In the genomic region with DNA sequence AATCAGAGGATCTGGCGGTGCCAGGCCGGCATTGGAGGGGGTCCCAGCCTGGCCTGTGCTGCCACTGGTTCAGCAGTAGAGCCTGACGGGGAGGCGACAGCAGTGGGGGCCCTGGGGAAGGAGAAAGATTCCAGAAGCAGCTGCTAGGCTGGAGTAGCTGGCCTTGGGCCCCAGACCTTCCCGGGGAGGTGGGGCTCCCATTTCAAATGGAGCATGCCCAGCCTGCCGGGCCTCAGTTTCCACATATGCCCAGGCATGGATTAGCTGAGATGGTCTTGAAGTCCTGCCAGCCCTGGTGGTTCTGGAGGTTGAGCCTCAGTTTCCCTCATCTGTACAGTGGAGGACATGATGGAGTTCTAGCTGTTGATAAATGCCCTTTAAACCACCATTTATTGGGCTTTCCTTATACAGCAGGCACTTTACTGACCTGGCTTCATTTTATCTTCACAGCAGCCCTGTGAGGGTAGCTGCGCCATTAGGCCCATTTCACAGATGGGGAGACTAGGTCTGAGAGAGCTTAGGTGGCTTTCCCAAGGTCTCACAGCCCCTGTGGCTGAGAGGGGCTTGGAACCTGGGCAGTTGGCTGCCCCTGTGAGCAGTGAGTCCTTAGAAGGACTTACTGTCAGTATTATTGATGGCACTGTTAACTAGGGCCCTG, we compare ENCODE assay signal across 13 cellular contexts. TPM values are rescaled to one million over a fixed set of nuclear protein-coding genes. Genes with fewer than 3 reads are reported as not detected.
DNase-seq lines count a peak whose midpoint lies in the region; ATAC-seq, FAIRE-seq and TF ChIP-seq lines count a peak whose summit lies in the region.
"Had no signal": no experiment of that assay in that cellular context is flagged by ENCODE, and none has a peak within 500 bp of the region (broad histone marks: within the 10 kb centered on the region; RNA-seq: fewer than 3 reads in every experiment).

No MANE protein-coding gene starts in this region.

- H3K4me3 Mint-ChIP-seq in activated naive CD8-positive, alpha-beta T cell treated with anti-CD3 and anti-CD28 coated beads for 36 hours: no peak overlapping the region
- peak overlapping the region in 5 of 8 donors; percentile 20 to 88 (median 54) for H3K4me3 Mint-ChIP-seq in naive B cell

- peaks cover 47% of the 10 kb centered on the region for H3K36me3 Mint-ChIP-seq in activated naive CD8-positive, alpha-beta T cell treated with anti-CD3 and anti-CD28 coated beads for 36 hours
- H3K36me3 Mint-ChIP-seq in naive B cell: no peaks in the 10 kb centered on the region

- H3K4me3 ChIP-seq in left ventricle myocardium inferior: no peak overlapping the region
- H3K4me3 ChIP-seq in kidney (ENCODE audit: low read length in 2 of 2): no peak overlapping the region

- H3K27me3 ChIP-seq in left ventricle myocardium inferior (ENCODE audit: low read depth): no peaks in the 10 kb centered on the region

- no peaks in the 10 kb centered on the region for H3K9me3 ChIP-seq in left ventricle myocardium inferior (replicated peaks)
- H3K9me3 ChIP-seq in kidney (ENCODE audit: control insufficient read depth in 1 of 2, low read length in 2 of 2): no peaks in the 10 kb centered on the region

- H3K27me3 Mint-ChIP-seq in activated naive CD8-positive, alpha-beta T cell treated with anti-CD3 and anti-CD28 coated beads for 36 hours: no peaks in the 10 kb centered on the region
- no peaks in the 10 kb centered on the region for H3K27me3 Mint-ChIP-seq in naive B cell

- TF ChIP-seq CTCF in left ventricle myocardium inferior (IDR thresholded peaks at IDR 0.05; ENCODE audit: borderline replicate concordance): no peak
- no peak for TF ChIP-seq CTCF in kidney (IDR thresholded peaks at IDR 0.05; ENCODE audit: borderline replicate concordance, extremely low read depth, insufficient read depth)

- H3K4me1 Mint-ChIP-seq in activated naive CD8-positive, alpha-beta T cell treated with anti-CD3 and anti-CD28 coated beads for 36 hours: peaks cover 69% of the 10 kb centered on the region
- H3K4me1 Mint-ChIP-seq in naive B cell: peaks cover 59 to 80% (median 78%) of the 10 kb centered on the region in 3 donors

- H3K9me3 Mint-ChIP-seq in activated naive CD8-positive, alpha-beta T cell treated with anti-CD3 and anti-CD28 coated beads for 36 hours: no peaks in the 10 kb centered on the region
- no peaks in the 10 kb centered on the region for H3K9me3 Mint-ChIP-seq in naive B cell

- intact Hi-C loops in left ventricle myocardium inferior (cut with micrococcal nuclease) (no loop called here), left ventricle myocardium superior (cut with micrococcal nuclease) (no loop called here), kidney (cut with DNase I) (no loop called here)

- ATAC-seq in left ventricle myocardium superior (no peak), naive B cell (ENCODE audit: low read depth in 2 of 2) (no peak), HG02678 (IDR thresholded peaks at IDR 0.05; ENCODE audit: unreplicated experiment) (no peak)
- ATAC-seq: left lobe of liver had no signal

- no peak for DNase-seq in left ventricle myocardium inferior
- DNase-seq in left ventricle myocardium superior: no peak
- no peak for DNase-seq in activated naive CD8-positive, alpha-beta T cell treated with anti-CD3 and anti-CD28 coated beads for 36 hours
- no peak for DNase-seq in naive B cell
- DNase-seq in substantia nigra (lab: John Stamatoyannopoulos, UW): no peak
- no peak for DNase-seq in NCI-H748 (lab: John Stamatoyannopoulos, UW; ENCODE audit: unreplicated experiment)
- DNase-seq in kidney: no peak
- DNase-seq: amygdala, DND-41, hippocampal formation, MM.1S had no signal

- no peak for FAIRE-seq in kidney (lab: Jason Lieb, UNC)

- H3K9ac ChIP-seq in kidney (ENCODE audit: low read length in 2 of 2): no peak overlapping the region

- H3K27ac Mint-ChIP-seq in activated naive CD8-positive, alpha-beta T cell treated with anti-CD3 and anti-CD28 coated beads for 36 hours: peak overlapping the region; percentile 97
- peak overlapping the region in 5 of 6 donors; percentile 68 to 98 (median 94) for H3K27ac Mint-ChIP-seq in naive B cell

- H3K36me3 ChIP-seq in left ventricle myocardium inferior (no peaks in the 10 kb centered on the region), kidney (ENCODE audit: control insufficient read depth in 1 of 2, insufficient read depth in 2 of 2, low read length in 2 of 2) (no peaks in the 10 kb centered on the region)

- H3K4me1 ChIP-seq in left ventricle myocardium inferior (peaks cover 100% of the 10 kb centered on the region), kidney (ENCODE audit: control insufficient read depth in 1 of 2, insufficient read depth in 1 of 2, low read depth in 1 of 2, low read length in 2 of 2) (peaks cover 5 to 36% of the 10 kb centered on the region in 2 donors)

- H3K27ac ChIP-seq in left ventricle myocardium inferior (replicated peaks): peak overlapping the region; percentile 97
- no peak overlapping the region for H3K27ac ChIP-seq in substantia nigra (ENCODE audit: low read depth, low read length, poor library complexity, severe bottlenecking)
- peak overlapping the region in 1 of 2 donors; percentile 84 for H3K27ac ChIP-seq in kidney (ENCODE audit: low read depth in 2 of 2, low read length in 2 of 2)

RNA-seq across cellular contexts. Expression of a gene that starts 21.8 kb away (rescaled TPM):
- total RNA-seq in left ventricle myocardium inferior (50.5 TPM), left ventricle myocardium superior (45.1 TPM), kidney (35.0 TPM)
- 10 to 100 TPM; 58.5 to 59.4 TPM for total RNA-seq in activated naive CD8-positive, alpha-beta T cell treated with anti-CD3 and anti-CD28 coated beads for 36 hours
- polyA plus RNA-seq in naive B cell (ENCODE audit: low read depth in 6 of 6) (10 to 100 TPM in 1 of 6 donors, 1 to 10 TPM in 5; 3.6 to 10.4 (median 4.5) TPM), kidney (ENCODE audit: insufficient read depth, low read depth, low replicate concordance) (7.3 TPM)

RNA-seq across cellular contexts. Expression of a gene that starts 58.7 kb away (rescaled TPM):
- total RNA-seq in left ventricle myocardium inferior (29.8 TPM), left ventricle myocardium superior (28.6 TPM), kidney (19.0 TPM)
- 1 to 10 TPM; 2.0 to 2.4 TPM for total RNA-seq in activated naive CD8-positive, alpha-beta T cell treated with anti-CD3 and anti-CD28 coated beads for 36 hours
- polyA plus RNA-seq in naive B cell (ENCODE audit: low read depth in 6 of 6) (10 to 100 TPM in 1 of 6 donors, 1 to 10 TPM in 5; 5.3 to 14.7 (median 7.7) TPM), kidney (ENCODE audit: insufficient read depth, low read depth, low replicate concordance) (6.3 TPM)
